ENCODE assay signal across 11 cellular contexts in the genomic region with DNA sequence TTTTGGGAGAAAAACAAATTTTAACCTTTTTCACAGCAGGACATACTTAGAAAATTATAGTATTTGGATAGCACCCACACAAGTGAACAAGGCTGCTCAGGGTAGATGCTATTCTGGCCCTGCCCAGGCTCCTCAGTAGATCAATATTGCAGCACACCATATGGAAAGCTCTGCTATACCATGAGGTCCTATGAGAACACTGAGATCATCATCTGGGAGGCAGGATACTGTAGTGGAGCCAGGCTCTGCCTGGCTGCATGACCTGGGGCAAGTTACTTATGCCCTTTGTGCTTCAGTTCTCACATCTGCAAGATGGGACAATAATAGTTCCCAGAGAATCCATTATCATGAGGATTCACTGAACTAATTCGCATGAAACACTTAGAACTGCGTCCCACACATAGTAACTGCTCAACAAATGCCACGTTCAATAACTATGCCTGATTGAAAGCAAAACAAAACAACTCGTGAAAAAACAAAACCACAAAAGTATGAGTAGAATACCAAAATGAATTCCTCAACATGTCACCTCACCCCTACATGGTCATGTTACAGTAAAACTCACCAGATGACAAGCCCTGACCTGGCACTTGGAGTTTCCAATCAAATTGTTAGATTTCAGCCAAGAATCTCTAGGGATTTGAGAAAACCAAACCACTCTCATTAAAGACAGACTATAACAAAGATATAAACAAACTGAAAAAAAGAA. TPM values are rescaled to one million over a fixed set of nuclear protein-coding genes. Genes with fewer than 3 reads are reported as not detected.
DNase-seq lines count a peak whose midpoint lies in the region; ATAC-seq lines count a peak whose summit lies in the region.
"Had no signal": no experiment of that assay in that cellular context is flagged by ENCODE, and none has a peak within 500 bp of the region (broad histone marks: within the 10 kb centered on the region; RNA-seq: fewer than 3 reads in every experiment).

No MANE protein-coding gene starts in this region.

- H3K27ac Mint-ChIP-seq in immature natural killer cell = peak overlapping the region in 4 of 6 donors; percentile 7 to 46 (median 12)
- H3K27ac Mint-ChIP-seq: T-cell had no signal

- H3K27me3 Mint-ChIP-seq in immature natural killer cell (ENCODE audit: low read depth in 3 of 3) = no peaks in the 10 kb centered on the region
- H3K27me3 Mint-ChIP-seq: naive thymus-derived CD8-positive, alpha-beta T cell; T-cell had no signal

- intact Hi-C loops in posterior vena cava (cut with DNase I) = no loop called here

- no peaks in the 10 kb centered on the region for H3K9me3 Mint-ChIP-seq in immature natural killer cell
- H3K9me3 Mint-ChIP-seq: naive thymus-derived CD8-positive, alpha-beta T cell; T-cell had no signal

- DNase-seq in DMS 273 (lab: John Stamatoyannopoulos, UW; ENCODE audit: unreplicated experiment) = peak; percentile 10
- DNase-seq in DMS 273 treated with DMSO at 0.1 percent for 48 hours (lab: John Stamatoyannopoulos, UW) = no peak
- peak; percentile 61 for DNase-seq in M059J (ENCODE audit: low read depth)
- no peak for DNase-seq in immature natural killer cell
- DNase-seq in posterior vena cava (ENCODE audit: low spot score) = no peak
- no peak for DNase-seq in NCI-H2029 (lab: John Stamatoyannopoulos, UW)
- DNase-seq: naive thymus-derived CD8-positive, alpha-beta T cell; NCI-H1436 treated with DMSO at 0.1 percent for 48 hours; T-cell had no signal

- H3K4me3 Mint-ChIP-seq in immature natural killer cell = peak overlapping the region in 1 of 5 donors; percentile 8
- H3K4me3 Mint-ChIP-seq: naive thymus-derived CD8-positive, alpha-beta T cell; T-cell had no signal

- peaks cover 7 to 20% of the 10 kb centered on the region in 2 donors for H3K4me1 Mint-ChIP-seq in immature natural killer cell
- H3K4me1 Mint-ChIP-seq: naive thymus-derived CD8-positive, alpha-beta T cell had no signal

- peaks cover 4 to 14% (median 6%) of the 10 kb centered on the region in 3 donors for H3K36me3 Mint-ChIP-seq in immature natural killer cell

- ATAC-seq in GM19463 (IDR thresholded peaks at IDR 0.05; ENCODE audit: unreplicated experiment) (peak; percentile 74), HG02759 (IDR thresholded peaks at IDR 0.05; ENCODE audit: unreplicated experiment) (no peak)
- ATAC-seq: naive thymus-derived CD8-positive, alpha-beta T cell; T-cell had no signal

RNA-seq across cellular contexts. Expression of a gene that starts 31.9 kb away (rescaled TPM):
- total RNA-seq in M059J (2014; rRNA removed; shearing (Covaris generic)) = 15.2 and 19.4 TPM in 2 replicates
- 10 to 100 TPM in 1 of 3 donors, 1 to 10 TPM in 2; 5.3 to 11.9 (median 6.2) TPM for polyA plus RNA-seq in immature natural killer cell
- 10 to 100 TPM; 20.9 to 21.6 TPM for total RNA-seq in posterior vena cava

Comparison
In these comparisons a context has a peak if more than half of its experiments do, and no peak if none do; other contexts are left out.
1. DNase-seq: peak in DMS 273 (single experiment) and M059J (single experiment); none in DMS 273 treated with DMSO at 0.1 percent for 48 hours (single experiment), immature natural killer cell (0 of 3), posterior vena cava (single experiment) and NCI-H2029 (single experiment).